Comparison of ENCODE assay signal across 13 cellular contexts in the genomic region with DNA sequence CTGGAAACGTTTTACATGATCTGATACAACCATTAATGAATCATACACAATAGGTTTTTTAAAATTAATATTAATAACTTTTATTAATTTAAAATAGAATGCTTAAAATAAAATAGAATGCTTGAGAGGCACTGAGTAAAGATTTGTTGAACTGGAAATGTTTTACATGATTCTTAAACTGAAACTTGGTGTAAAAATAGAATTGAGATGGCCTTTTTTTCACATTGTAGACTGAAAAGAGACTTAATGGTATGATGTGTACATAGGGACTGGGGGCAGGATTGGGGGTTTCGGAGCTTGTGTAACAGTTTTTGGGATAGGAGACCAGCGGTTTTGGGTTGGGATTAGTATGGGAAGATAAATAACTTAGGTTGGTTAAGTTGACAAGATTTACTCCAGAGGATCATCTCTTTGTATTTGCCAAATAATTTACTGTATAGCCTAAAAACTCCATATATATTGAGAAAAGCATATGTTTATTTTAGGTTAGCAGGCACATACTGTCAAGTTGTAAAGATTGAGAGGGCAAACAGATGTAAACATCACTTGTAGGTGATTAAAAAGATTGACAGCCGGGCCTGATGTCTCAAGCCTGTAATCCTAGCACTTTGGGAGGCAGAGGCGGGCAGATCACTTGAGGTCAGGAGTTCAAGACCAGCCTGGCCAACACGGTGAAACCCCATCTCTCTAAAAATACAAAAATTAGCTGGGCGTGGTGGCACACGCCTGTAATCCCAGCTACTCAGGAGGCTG. TPM values are rescaled to one million over a fixed set of nuclear protein-coding genes. Genes with fewer than 3 reads are reported as not detected.
DNase-seq lines count a peak whose midpoint lies in the region; ATAC-seq and TF ChIP-seq lines count a peak whose summit lies in the region.
"Had no signal": no experiment of that assay in that cellular context is flagged by ENCODE, and none has a peak within 500 bp of the region (broad histone marks: within the 10 kb centered on the region; RNA-seq: fewer than 3 reads in every experiment).

No MANE protein-coding gene starts in this region.

- no peaks in the 10 kb centered on the region for H3K27me3 Mint-ChIP-seq in activated T-cell treated with anti-CD3 and anti-CD28 coated beads, Interleukin-2, amount 50 U/mL, for 72 hours (ENCODE audit: low read depth)
- H3K27me3 Mint-ChIP-seq in effector memory CD8-positive, alpha-beta T cell, result no peaks in the 10 kb centered on the region
- no peaks in the 10 kb centered on the region for H3K27me3 Mint-ChIP-seq in stimulated activated memory B cell treated with anti-CD40 and anti-IgM and Interleukin-4, amounts not matched to agents 10 μg/mL and 1 μg/mL and 100 μg/mL, for 72 hours

- peaks cover 37% of the 10 kb centered on the region for H3K4me1 ChIP-seq in OCI-LY1 (ENCODE audit: insufficient read depth, low read length, severe bottlenecking)
- H3K4me1 ChIP-seq in spleen, result peaks cover 16 to 46% (median 41%) of the 10 kb centered on the region in 6 donors

- H3K27me3 ChIP-seq in OCI-LY1 (ENCODE audit: insufficient read depth, low read length), result no peaks in the 10 kb centered on the region
- H3K27me3 ChIP-seq in spleen (replicated peaks in 1 of 7), result no peaks in the 10 kb centered on the region
- H3K27me3 ChIP-seq: adrenal gland, heart right ventricle had no signal

- H3K9me3 ChIP-seq in OCI-LY1 (ENCODE audit: low read length) (no peaks in the 10 kb centered on the region), spleen (no peaks in the 10 kb centered on the region)
- H3K9me3 ChIP-seq: adrenal gland, heart right ventricle, thoracic aorta had no signal

- H3F3A ChIP-seq in OCI-LY1 (ENCODE audit: insufficient read depth, low read length), result peaks cover 3% of the 10 kb centered on the region; the same call in 1 of the 2 replicates

- H3K9ac ChIP-seq in OCI-LY1 (ENCODE audit: low read length), result no peak overlapping the region; the same call in 1 of the 2 replicates

- intact Hi-C loops in spleen (cut with DNase I; ENCODE audit: low total_unique reads), result no loop called here

- no peaks in the 10 kb centered on the region for H4K20me1 ChIP-seq in OCI-LY1 (ENCODE audit: insufficient read depth, low read length)

- no peak overlapping the region for H2AFZ ChIP-seq in OCI-LY1 (ENCODE audit: low read length)

- no peaks in the 10 kb centered on the region for H3K9me2 ChIP-seq in OCI-LY1 (ENCODE audit: low read depth, low read length)

- peaks cover 3 to 16% of the 10 kb centered on the region in 2 donors for H3K36me3 Mint-ChIP-seq in activated T-cell treated with anti-CD3 and anti-CD28 coated beads, Interleukin-2, amount 50 U/mL, for 72 hours (ENCODE audit: insufficient read depth in 2 of 2)
- peaks cover 23% of the 10 kb centered on the region for H3K36me3 Mint-ChIP-seq in effector memory CD8-positive, alpha-beta T cell (ENCODE audit: insufficient read depth)
- H3K36me3 Mint-ChIP-seq in stimulated activated memory B cell treated with anti-CD40 and anti-IgM and Interleukin-4, amounts not matched to agents 10 μg/mL and 1 μg/mL and 100 μg/mL, for 72 hours, result no peaks in the 10 kb centered on the region

- H3K27ac ChIP-seq in OCI-LY1 (ENCODE audit: low read depth, low read length, poor library complexity, severe bottlenecking) (peak overlapping the region; percentile 42), spleen (peak overlapping the region in 1 of 8 donors; percentile 97)

- TF ChIP-seq POLR2A in spleen (IDR thresholded peaks at IDR 0.05), result no peak

- DNase-seq in activated T-cell treated with anti-CD3 and anti-CD28 coated beads, Interleukin-2, amount 50 U/mL, for 72 hours, result no peak
- no peak for DNase-seq in activated T-cell treated with anti-CD3 and anti-CD28 coated beads, Interleukin-2, amount 50 U/mL, for 1 hour
- no peak for DNase-seq in effector memory CD8-positive, alpha-beta T cell
- no peak for DNase-seq in hepatic stellate cell (ENCODE audit: low spot score)
- no peak for DNase-seq in GDM1 (lab: John Stamatoyannopoulos, UW)
- DNase-seq in spleen, result no peak
- DNase-seq: adrenal gland; effector CD8-positive, alpha-beta T cell; heart right ventricle; NCI-H187 had no signal

- ATAC-seq in activated T-cell treated with anti-CD3 and anti-CD28 coated beads, Interleukin-2, amount 50 U/mL, for 72 hours (replicated peaks in 1 of 2), result no peak
- no peak for ATAC-seq in effector memory CD8-positive, alpha-beta T cell (replicated peaks)
- ATAC-seq in stimulated activated memory B cell treated with anti-CD40 and anti-IgM and Interleukin-4, amounts not matched to agents 10 μg/mL and 1 μg/mL and 100 μg/mL, for 72 hours, result no peak
- ATAC-seq: heart right ventricle had no signal

- peak overlapping the region; percentile 81 for H3K27ac Mint-ChIP-seq in activated T-cell treated with anti-CD3 and anti-CD28 coated beads, Interleukin-2, amount 50 U/mL, for 72 hours
- H3K27ac Mint-ChIP-seq in effector memory CD8-positive, alpha-beta T cell, result peak overlapping the region; percentile 61 to 99
- H3K27ac Mint-ChIP-seq in stimulated activated memory B cell treated with anti-CD40 and anti-IgM and Interleukin-4, amounts not matched to agents 10 μg/mL and 1 μg/mL and 100 μg/mL, for 72 hours, result peak overlapping the region; percentile 98

- H3K4me1 Mint-ChIP-seq in activated T-cell treated with anti-CD3 and anti-CD28 coated beads, Interleukin-2, amount 50 U/mL, for 72 hours (ENCODE audit: low read depth), result peaks cover 45% of the 10 kb centered on the region
- H3K4me1 Mint-ChIP-seq in effector memory CD8-positive, alpha-beta T cell (ENCODE audit: low read depth in 2 of 2), result peaks cover 29 to 37% of the 10 kb centered on the region in 2 donors
- H3K4me1 Mint-ChIP-seq in stimulated activated memory B cell treated with anti-CD40 and anti-IgM and Interleukin-4, amounts not matched to agents 10 μg/mL and 1 μg/mL and 100 μg/mL, for 72 hours, result peaks cover 43% of the 10 kb centered on the region

- peak overlapping the region; percentile 87 for H3K4me2 ChIP-seq in OCI-LY1 (ENCODE audit: low read length)

- peaks cover 36% of the 10 kb centered on the region for H3K79me2 ChIP-seq in OCI-LY1 (ENCODE audit: insufficient read depth, low read length)

- H3K4me3 Mint-ChIP-seq in activated T-cell treated with anti-CD3 and anti-CD28 coated beads, Interleukin-2, amount 50 U/mL, for 72 hours, result peak overlapping the region; percentile 97 to 98
- peak overlapping the region in 1 of 2 donors; percentile 3 for H3K4me3 Mint-ChIP-seq in effector memory CD8-positive, alpha-beta T cell
- H3K4me3 Mint-ChIP-seq in stimulated activated memory B cell treated with anti-CD40 and anti-IgM and Interleukin-4, amounts not matched to agents 10 μg/mL and 1 μg/mL and 100 μg/mL, for 72 hours, result peak overlapping the region; percentile 90

- H3K4me3 ChIP-seq in OCI-LY1 (ENCODE audit: low read depth, low read length, poor library complexity, severe bottlenecking), result peak overlapping the region; percentile 97
- peak overlapping the region in 1 of 8 donors; percentile 87 for H3K4me3 ChIP-seq in spleen

- no peak for TF ChIP-seq CTCF in OCI-LY1 (IDR thresholded peaks at IDR 0.05; ENCODE audit: low read length)
- no peak for TF ChIP-seq CTCF in spleen (IDR thresholded peaks at IDR 0.05 in 8 of 11, conservative IDR thresholded peaks at IDR 0.05 in 3 of 11)

- H3K36me3 ChIP-seq in OCI-LY1 (ENCODE audit: insufficient read depth, low read length), result no peaks in the 10 kb centered on the region
- H3K36me3 ChIP-seq in spleen, result no peaks in the 10 kb centered on the region
- H3K36me3 ChIP-seq: adrenal gland, thoracic aorta had no signal

- no peaks in the 10 kb centered on the region for H3K9me3 Mint-ChIP-seq in activated T-cell treated with anti-CD3 and anti-CD28 coated beads, Interleukin-2, amount 50 U/mL, for 72 hours
- no peaks in the 10 kb centered on the region for H3K9me3 Mint-ChIP-seq in effector memory CD8-positive, alpha-beta T cell
- H3K9me3 Mint-ChIP-seq in stimulated activated memory B cell treated with anti-CD40 and anti-IgM and Interleukin-4, amounts not matched to agents 10 μg/mL and 1 μg/mL and 100 μg/mL, for 72 hours, result no peaks in the 10 kb centered on the region

- 76 to 87% (median 85%) methylated on average over 8 of the region's 8 CpGs for WGBS in spleen, 5 donors

RNA-seq across cellular contexts. Expression of a gene that starts 2.0 kb away (rescaled TPM):
- total RNA-seq in activated T-cell treated with anti-CD3 and anti-CD28 coated beads, Interleukin-2, amount 50 U/mL, for 72 hours, result 10 to 100 TPM; 81.9 to 90.6 TPM
- total RNA-seq in spleen, result 10 to 100 TPM; 41.2 to 52.7 (median 48.5) TPM
- 10 to 100 TPM; 28.0 to 36.8 (median 28.8) TPM for polyA plus RNA-seq in spleen

RNA-seq across cellular contexts. Expression of a gene that starts 33.0 kb away (rescaled TPM):
- total RNA-seq in activated T-cell treated with anti-CD3 and anti-CD28 coated beads, Interleukin-2, amount 50 U/mL, for 72 hours, result 1 to 10 TPM; 4.3 to 6.4 TPM
- total RNA-seq in spleen, result 1 to 10 TPM; 3.4 to 8.6 (median 6.3) TPM
- 1 to 10 TPM; 2.2 to 3.6 (median 3.3) TPM for polyA plus RNA-seq in spleen
